Comparison of ENCODE assay signal across 8 cellular contexts in genomic region chr1:34460193-34460592, GRCh38.
A peak's percentile ranks its signal among the peaks of the same experiment; 100 is the strongest.
DNase-seq lines count a peak whose midpoint lies in the region; ATAC-seq and TF ChIP-seq lines count a peak whose summit lies in the region.

No MANE protein-coding gene starts in this region.

- H3K27me3 ChIP-seq in cardiac muscle cell, result no peaks in the 10 kb centered on the region

- H3K4me3 ChIP-seq in cardiac muscle cell (no peak overlapping the region), fibroblast of the aortic adventitia (ENCODE audit: low read depth, low read length) (no peak overlapping the region)

- H3K36me3 ChIP-seq in cardiac muscle cell, result no peaks in the 10 kb centered on the region

- intact Hi-C loops in Right ventricle myocardium inferior (cut with DNase I), result no loop called here

- H3K27ac ChIP-seq in cardiac muscle cell, result no peak overlapping the region

- DNase-seq in cardiac muscle cell (ENCODE audit: low read depth in 1 of 2, low spot score in 1 of 2) (peak; percentile 12 to 35), Right ventricle myocardium inferior (ENCODE audit: missing footprints) (no peak), NCI-H2029 treated with DMSO at 0.1 percent for 48 hours (lab: John Stamatoyannopoulos, UW) (peak; percentile 34), fibroblast of the aortic adventitia (ENCODE audit: low read depth) (peak; percentile 17), NCI-H1694 (lab: John Stamatoyannopoulos, UW) (no peak)
- DNase-seq in activated CD4-positive, alpha-beta T cell treated with anti-CD3 and anti-CD28 coated beads, Interleukin-2, amount 50 U/mL, for 1 hour, result peak; percentile 30
- peak; percentile 71 for DNase-seq in stimulated activated CD4-positive, alpha-beta T cell treated with anti-CD3 and anti-CD28 coated beads, Interleukin-15, amount 100 ng/mL, for 24 hours
- no peak for DNase-seq in activated CD4-positive, CD25-positive, alpha-beta regulatory T cell (lab: John Stamatoyannopoulos, UW)

- H3K4me1 ChIP-seq in cardiac muscle cell (ENCODE audit: low read depth), result no peaks in the 10 kb centered on the region

- TF ChIP-seq CTCF in cardiac muscle cell (IDR thresholded peaks at IDR 0.05; ENCODE audit: low read depth, low read length), result peak; percentile 30
- peak; percentile 44 for TF ChIP-seq CTCF in fibroblast of the aortic adventitia (IDR thresholded peaks at IDR 0.05; ENCODE audit: insufficient read depth, low read length)

- no peaks in the 10 kb centered on the region for H3K9me3 ChIP-seq in cardiac muscle cell (ENCODE audit: low read depth)

- no peak for ATAC-seq in Right ventricle myocardium inferior

Comparison
In these comparisons a context has a peak if more than half of its experiments do, and no peak if none do; other contexts are left out.
1. DNase-seq: peak in cardiac muscle cell (2 of 2), NCI-H2029 treated with DMSO at 0.1 percent for 48 hours (single experiment), activated CD4-positive, alpha-beta T cell treated with anti-CD3 and anti-CD28 coated beads, Interleukin-2, amount 50 U/mL, for 1 hour (single experiment), fibroblast of the aortic adventitia (single experiment) and stimulated activated CD4-positive, alpha-beta T cell treated with anti-CD3 and anti-CD28 coated beads, Interleukin-15, amount 100 ng/mL, for 24 hours (single experiment); none in Right ventricle myocardium inferior (single experiment), NCI-H1694 (single experiment) and activated CD4-positive, CD25-positive, alpha-beta regulatory T cell (0 of 4).